ENCODE assay signal across 15 cellular contexts in genomic region chr10:43249962-43250624, GRCh38. TPM values are rescaled to one million over a fixed set of nuclear protein-coding genes. Genes with fewer than 3 reads are reported as not detected.
DNase-seq lines count a peak whose midpoint lies in the region; ATAC-seq and TF ChIP-seq lines count a peak whose summit lies in the region.
"Had no signal": no experiment of that assay in that cellular context is flagged by ENCODE, and none has a peak within 500 bp of the region (broad histone marks: within the 10 kb centered on the region; RNA-seq: fewer than 3 reads in every experiment).

No MANE protein-coding gene starts in this region.

- peaks cover 4% of the 10 kb centered on the region for H3K27me3 Mint-ChIP-seq in glutamatergic neuron (ENCODE audit: unreplicated experiment)
- H3K27me3 Mint-ChIP-seq: memory B cell had no signal

- no peak overlapping the region for H3K4me3 ChIP-seq in upper lobe of right lung

- DNase-seq in stimulated activated CD4-positive, alpha-beta T cell treated with anti-CD3 and anti-CD28 coated beads, Interleukin-2, amount 100 ng/mL, for 4 hours (ENCODE audit: low read depth): peak; percentile 22
- no peak for DNase-seq in stimulated activated CD4-positive, alpha-beta T cell treated with anti-CD3 and anti-CD28 coated beads, Interleukin-12 subunit alpha, Interleukin-12 subunit beta, amount 100 ng/mL, for 4 hours
- DNase-seq in activated T-cell treated with anti-CD3 and anti-CD28 coated beads, Interleukin-2, amount 50 U/mL, for 1 hour: peak; percentile 23
- peak; percentile 70 for DNase-seq in iPS-NIHi7 (ENCODE audit: extremely low spot score)
- peak; percentile 54 for DNase-seq in upper lobe of right lung
- DNase-seq in glutamatergic neuron: no peak
- no peak for DNase-seq in left lobe of liver (ENCODE audit: low spot score)
- DNase-seq in NOMO-1 treated with DMSO at 0.1 percent for 48 hours (lab: John Stamatoyannopoulos, UW; ENCODE audit: unreplicated experiment): no peak
- DNase-seq: AML-193, HFFc6, MV-4-11, retina had no signal

- peaks cover 2% of the 10 kb centered on the region for H3K4me1 ChIP-seq in upper lobe of right lung

- no peaks in the 10 kb centered on the region for H3K27me3 ChIP-seq in upper lobe of right lung

- peaks cover 4% of the 10 kb centered on the region for H3K9me3 Mint-ChIP-seq in glutamatergic neuron (ENCODE audit: unreplicated experiment)
- H3K9me3 Mint-ChIP-seq: HFFc6; memory B cell; T-helper 2 cell treated with Interferon-gamma antibody and Interleukin-4, amounts not matched to agents 5 μg/mL and 100 μg/mL, for 36 hours had no signal

- TF ChIP-seq CTCF in upper lobe of right lung (IDR thresholded peaks at IDR 0.05) (no peak), glutamatergic neuron (IDR thresholded peaks at IDR 0.05; ENCODE audit: partially characterized antibody, unreplicated experiment) (no peak)

- intact Hi-C loops in upper lobe of right lung (cut with DNase I): no loop called here

- H3K36me3 ChIP-seq in upper lobe of right lung: no peaks in the 10 kb centered on the region

- H3K4me1 Mint-ChIP-seq in glutamatergic neuron (ENCODE audit: low read depth, unreplicated experiment): no peaks in the 10 kb centered on the region
- H3K4me1 Mint-ChIP-seq: memory B cell had no signal

- no peak overlapping the region for H3K27ac Mint-ChIP-seq in glutamatergic neuron (ENCODE audit: unreplicated experiment)
- H3K27ac Mint-ChIP-seq: dendritic cell treated with granulocyte-macrophage colony-stimulating factor and Interleukin-4, amounts not matched to agents 40 ng/mL and 50 ng/mL, for 4 days; HFFc6; memory B cell; T-helper 2 cell treated with Interferon-gamma antibody and Interleukin-4, amounts not matched to agents 5 μg/mL and 100 μg/mL, for 36 hours had no signal

- H3K4me3 Mint-ChIP-seq in glutamatergic neuron (ENCODE audit: unreplicated experiment): no peak overlapping the region
- H3K4me3 Mint-ChIP-seq: dendritic cell treated with granulocyte-macrophage colony-stimulating factor and Interleukin-4, amounts not matched to agents 40 ng/mL and 50 ng/mL, for 4 days; HFFc6; memory B cell; T-helper 2 cell treated with Interferon-gamma antibody and Interleukin-4, amounts not matched to agents 5 μg/mL and 100 μg/mL, for 36 hours had no signal

- peaks cover 7% of the 10 kb centered on the region for H3K36me3 Mint-ChIP-seq in glutamatergic neuron (ENCODE audit: unreplicated experiment)
- H3K36me3 Mint-ChIP-seq: memory B cell had no signal

- no peak for ATAC-seq in upper lobe of right lung
- no peak for ATAC-seq in left lobe of liver

- H3K9me3 ChIP-seq in upper lobe of right lung: no peaks in the 10 kb centered on the region

- H3K27ac ChIP-seq in upper lobe of right lung: no peak overlapping the region

RNA-seq across cellular contexts. Expression of gene RASGEF1A, which starts 16.8 kb away (rescaled TPM):
- total RNA-seq in upper lobe of right lung (2.6 TPM), glutamatergic neuron (ENCODE audit: unreplicated experiment) (5.7 TPM), left lobe of liver (0.13 TPM)
- total RNA-seq: HFFc6 had no signal

Comparison
In these comparisons a context has a peak if more than half of its experiments do, and no peak if none do; other contexts are left out.
1. DNase-seq: peak in stimulated activated CD4-positive, alpha-beta T cell treated with anti-CD3 and anti-CD28 coated beads, Interleukin-2, amount 100 ng/mL, for 4 hours (single experiment), activated T-cell treated with anti-CD3 and anti-CD28 coated beads, Interleukin-2, amount 50 U/mL, for 1 hour (single experiment), iPS-NIHi7 (single experiment) and upper lobe of right lung (single experiment); none in stimulated activated CD4-positive, alpha-beta T cell treated with anti-CD3 and anti-CD28 coated beads, Interleukin-12 subunit alpha, Interleukin-12 subunit beta, amount 100 ng/mL, for 4 hours (single experiment), glutamatergic neuron (single experiment), left lobe of liver (single experiment) and NOMO-1 treated with DMSO at 0.1 percent for 48 hours (single experiment).